In genomic region chr12:75814856-75815754, GRCh38 we compare ENCODE assay signal across 7 cellular contexts.
A peak's percentile ranks its signal among the peaks of the same experiment; 100 is the strongest.
DNase-seq lines count a peak whose midpoint lies in the region; ATAC-seq, FAIRE-seq and TF ChIP-seq lines count a peak whose summit lies in the region.

No MANE protein-coding gene starts in this region.

- H3K27ac ChIP-seq in GM12878 (ENCODE audit: control insufficient read depth, insufficient read depth) (no peak overlapping the region), thyroid gland (peak overlapping the region; percentile 45 to 69 (median 67))

- no peak overlapping the region for H2AFZ ChIP-seq in GM12878 (ENCODE audit: control insufficient read depth, low read depth, low read length)

- BruUV-seq in GM12878 (replicated peaks; lab: Mats Ljungman, UMichigan) = no TSS peak

- RAD21 ChIA-PET in GM12878 (lab: Charles Lee; ENCODE audit: unreplicated experiment) = interaction anchor here (0.8 to 6.6 kb wide), 7 partner anchors 23 to 287 kb away, joined by 3 to 61 read pairs (median 3); partner anchors contain the start of gene PHLDA1

- TF ChIP-seq EP300 in GM12878 (IDR thresholded peaks at IDR 0.05; ENCODE audit: borderline replicate concordance in 1 of 2, control insufficient read depth in 1 of 2, low read depth in 2 of 2, low read length in 2 of 2) = no peak

- CTCF ChIA-PET in GM12878 (lab: Yijun Ruan, JAX) = interaction anchor here (0.5 to 4.1 kb wide), 13 partner anchors 9 to 835 kb away, joined by 3 to 43 read pairs (median 5); partner anchors contain the start of gene PHLDA1

- H3K27me3 ChIP-seq in GM12878 (replicated peaks in 1 of 2; ENCODE audit: control insufficient read depth in 2 of 2, insufficient read depth in 2 of 2, low read length in 1 of 2) (no peaks in the 10 kb centered on the region), kidney epithelial cell (ENCODE audit: control insufficient read depth, insufficient read depth, low read length) (no peaks in the 10 kb centered on the region), thyroid gland (no peaks in the 10 kb centered on the region)

- TF ChIP-seq CTCF in GM12878 (IDR thresholded peaks at IDR 0.05 in 2 of 3, conservative IDR thresholded peaks at IDR 0.05 in 1 of 3; ENCODE audit: control insufficient read depth in 2 of 3, extremely low read depth in 1 of 3, insufficient read depth in 1 of 3, low read depth in 3 of 3, low read length in 3 of 3) (no peak), kidney epithelial cell (IDR thresholded peaks at IDR 0.05; ENCODE audit: insufficient read depth, low read length, poor library complexity, severe bottlenecking) (no peak), thyroid gland (IDR thresholded peaks at IDR 0.05) (no peak)

- H3K4me1 ChIP-seq in GM12878 (ENCODE audit: control insufficient read depth, insufficient read depth, low read length) = peaks cover 4% of the 10 kb centered on the region; the same call in 1 of the 2 replicates
- H3K4me1 ChIP-seq in thyroid gland = peaks cover 18 to 37% of the 10 kb centered on the region in 2 donors

- no peaks in the 10 kb centered on the region for H3K79me2 ChIP-seq in GM12878 (ENCODE audit: control insufficient read depth, insufficient read depth, low read length)

- peak; percentile 67 for DNase-seq in HPDE6-E6E7 (ENCODE audit: extremely low spot score)
- DNase-seq in GM12878 (ENCODE audit: low read depth, low spot score) = no peak
- peak; percentile 92 for DNase-seq in kidney epithelial cell (ENCODE audit: low read depth)
- peak; percentile 9 to 18 for DNase-seq in thyroid gland
- no peak for DNase-seq in activated CD8-positive, alpha-beta memory T cell treated with anti-CD3 and anti-CD28 coated beads, Interleukin-2, amount 50 U/mL, for 4 hours

- WGBS in GM12878 (ENCODE audit: insufficient coverage, insufficient replicate concordance, low lambda C conversion rate, missing lambda C conversion rate) = 42% methylated on average over 6 of the region's 6 CpGs
- 37 to 49% methylated on average over 6 of the region's 6 CpGs for WGBS in thyroid gland, 2 donors

- TF ChIP-seq RAD21 in GM12878 (IDR thresholded peaks at IDR 0.05; ENCODE audit: insufficient read depth, low read depth, low read length) = no peak

- no peak for TF ChIP-seq POLR2A in GM12878 (IDR thresholded peaks at IDR 0.05; ENCODE audit: low read depth, low read length)
- no peak for TF ChIP-seq POLR2A in thyroid gland (IDR thresholded peaks at IDR 0.05)

- no peak for FAIRE-seq in GM12878 (lab: Jason Lieb, UNC)

- POLR2A ChIA-PET in GM12878 (lab: Charles Lee) = no interaction called here

- in situ Hi-C loops in GM12878 (cut with MboI) = no loop called here

- intact Hi-C loops in GM12878 (cut with micrococcal nuclease; ENCODE audit: unreplicated experiment) (loop anchor here (5.0 kb wide), 1 partner anchor 288 kb away; no protein-coding TSS in a partner anchor), thyroid gland (cut with DNase I) (no loop called here)

- H3K36me3 ChIP-seq in GM12878 (ENCODE audit: control insufficient read depth in 2 of 2, insufficient read depth in 2 of 2, low read length in 1 of 2) = no peaks in the 10 kb centered on the region
- no peaks in the 10 kb centered on the region for H3K36me3 ChIP-seq in kidney epithelial cell (ENCODE audit: control insufficient read depth, insufficient read depth, low read length)
- H3K36me3 ChIP-seq in thyroid gland = no peaks in the 10 kb centered on the region

- no peaks in the 10 kb centered on the region for H4K20me1 ChIP-seq in GM12878 (ENCODE audit: control insufficient read depth, insufficient read depth)

- ATAC-seq in GM18498 (IDR thresholded peaks at IDR 0.05; ENCODE audit: unreplicated experiment) (peak; percentile 47), GM12878 (peak; percentile 74), HG03108 (IDR thresholded peaks at IDR 0.05; ENCODE audit: unreplicated experiment) (no peak)

- H3K4me3 ChIP-seq in GM12878 = no peak overlapping the region
- no peak overlapping the region for H3K4me3 ChIP-seq in kidney epithelial cell (ENCODE audit: low read depth, low read length)
- no peak overlapping the region for H3K4me3 ChIP-seq in thyroid gland (replicated peaks in 1 of 3)

- H3K9me3 ChIP-seq in GM12878 (replicated peaks; ENCODE audit: control insufficient read depth, insufficient read depth, low read length) = no peaks in the 10 kb centered on the region
- H3K9me3 ChIP-seq in thyroid gland = no peaks in the 10 kb centered on the region

- no peak overlapping the region for H3K4me2 ChIP-seq in GM12878 (ENCODE audit: control insufficient read depth, insufficient read depth)

- SMC1A ChIA-PET in GM12878 (lab: Charles Lee; ENCODE audit: uncharacterized antibody, unreplicated experiment) = interaction anchor here (0.8 to 5.6 kb wide), 21 partner anchors 8 to 530 kb away, joined by 3 to 47 read pairs (median 4); partner anchors contain the start of gene PHLDA1

- H3K9ac ChIP-seq in GM12878 (ENCODE audit: control insufficient read depth, insufficient read depth, low read length) = no peak overlapping the region

TF ChIP-seq in GM12878, 131 proteins besides CTCF, POLR2A, EP300 and RAD21:
- peak; percentile 95 for TF ChIP-seq BMI1 (IDR thresholded peaks at IDR 0.05; ENCODE audit: borderline replicate concordance)
- peak in 1 of 2 experiments; percentile 10; a peak in 1 of 4 replicates for TF ChIP-seq BHLHE40 (IDR thresholded peaks at IDR 0.05; ENCODE audit: borderline replicate concordance in 1 of 2, low read depth in 2 of 2, low read length in 1 of 2)
- no peak for TF ChIP-seq ZNF687 (IDR thresholded peaks at IDR 0.05)
- no peak for TF ChIP-seq RELA (IDR thresholded peaks at IDR 0.05; ENCODE audit: borderline replicate concordance, partially characterized antibody)
- TF ChIP-seq SPI1 (IDR thresholded peaks at IDR 0.05; ENCODE audit: borderline replicate concordance, insufficient read depth, low read depth, low read length) = no peak
- TF ChIP-seq POLR2AphosphoS2 (IDR thresholded peaks at IDR 0.05; ENCODE audit: low read depth, low read length) = no peak

Comparison
In these comparisons a context has a peak if more than half of its experiments do, and no peak if none do; other contexts are left out.
1. DNase-seq: peak in HPDE6-E6E7 (single experiment), kidney epithelial cell (single experiment) and thyroid gland (2 of 2); none in GM12878 (single experiment) and activated CD8-positive, alpha-beta memory T cell treated with anti-CD3 and anti-CD28 coated beads, Interleukin-2, amount 50 U/mL, for 4 hours (single experiment).